In the genomic region with DNA sequence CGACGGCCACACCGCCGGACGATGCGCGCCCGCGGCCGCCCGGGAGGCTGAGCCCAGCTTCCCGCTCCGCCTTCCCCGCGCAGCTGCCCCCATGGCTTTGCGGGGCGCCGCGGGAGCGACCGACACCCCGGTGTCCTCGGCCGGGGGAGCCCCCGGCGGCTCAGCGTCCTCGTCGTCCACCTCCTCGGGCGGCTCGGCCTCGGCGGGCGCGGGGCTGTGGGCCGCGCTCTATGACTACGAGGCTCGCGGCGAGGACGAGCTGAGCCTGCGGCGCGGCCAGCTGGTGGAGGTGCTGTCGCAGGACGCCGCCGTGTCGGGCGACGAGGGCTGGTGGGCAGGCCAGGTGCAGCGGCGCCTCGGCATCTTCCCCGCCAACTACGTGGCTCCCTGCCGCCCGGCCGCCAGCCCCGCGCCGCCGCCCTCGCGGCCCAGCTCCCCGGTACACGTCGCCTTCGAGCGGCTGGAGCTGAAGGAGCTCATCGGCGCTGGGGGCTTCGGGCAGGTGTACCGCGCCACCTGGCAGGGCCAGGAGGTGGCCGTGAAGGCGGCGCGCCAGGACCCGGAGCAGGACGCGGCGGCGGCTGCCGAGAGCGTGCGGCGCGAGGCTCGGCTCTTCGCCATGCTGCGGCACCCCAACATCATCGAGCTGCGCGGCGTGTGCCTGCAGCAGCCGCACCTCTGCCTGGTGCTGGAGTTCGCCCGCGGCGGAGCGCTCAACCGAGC, we compare ENCODE assay signal across 8 cellular contexts. TPM values are rescaled to one million over a fixed set of nuclear protein-coding genes. Genes with fewer than 3 reads are reported as not detected.
A peak's percentile ranks its signal among the peaks of the same experiment; 100 is the strongest.
DNase-seq lines count a peak whose midpoint lies in the region; ATAC-seq and TF ChIP-seq lines count a peak whose summit lies in the region.

No MANE protein-coding gene starts in this region.

- H3K9me3 ChIP-seq in ovary = no peaks in the 10 kb centered on the region

- peak overlapping the region; percentile 43 for H3K4me3 Mint-ChIP-seq in activated CD8-positive, alpha-beta memory T cell treated with anti-CD3 and anti-CD28 coated beads, Interleukin-2, amount 10 ng/mL, durations not matched to agents 7 days and 5 days

- H3K27ac ChIP-seq in ovary = no peak overlapping the region

- peaks cover 8% of the 10 kb centered on the region for H3K4me1 Mint-ChIP-seq in activated CD8-positive, alpha-beta memory T cell treated with anti-CD3 and anti-CD28 coated beads, Interleukin-2, amount 10 ng/mL, durations not matched to agents 7 days and 5 days

- TF ChIP-seq CTCF in GM10248 (IDR thresholded peaks at IDR 0.05; ENCODE audit: control extremely low read depth, extremely low read depth, low read depth, missing control alignments) (no peak), fibroblast of the aortic adventitia (IDR thresholded peaks at IDR 0.05; ENCODE audit: insufficient read depth, low read length) (no peak), ovary (IDR thresholded peaks at IDR 0.05) (no peak)

- no peaks in the 10 kb centered on the region for H3K36me3 ChIP-seq in ovary

- no peak for TF ChIP-seq EP300 in ovary (IDR thresholded peaks at IDR 0.05)

- no peak for TF ChIP-seq POLR2A in ovary (IDR thresholded peaks at IDR 0.05)

- DNase-seq in GM10248 (ENCODE audit: extremely low spot score) (peak; percentile 22), fibroblast of the aortic adventitia (ENCODE audit: low read depth) (no peak), ovary (peak in 3 of 5 donors; percentile 8 to 20 (median 16)), medulla oblongata (ENCODE audit: extremely low spot score) (no peak), putamen (ENCODE audit: low spot score) (no peak)
- no peak for DNase-seq in Jurkat, Clone E6-1 (ENCODE audit: low read depth, low spot score)
- peak; percentile 42 for DNase-seq in activated CD8-positive, alpha-beta memory T cell treated with anti-CD3 and anti-CD28 coated beads, Interleukin-2, amount 10 ng/mL, durations not matched to agents 7 days and 5 days

- intact Hi-C loops in ovary (cut with DNase I) = no loop called here

- peak overlapping the region; percentile 58 for H3K4me3 ChIP-seq in Jurkat, Clone E6-1 (ENCODE audit: low read length)
- H3K4me3 ChIP-seq in fibroblast of the aortic adventitia (ENCODE audit: low read depth, low read length) (peak overlapping the region; percentile 60), ovary (peak overlapping the region; percentile 42)

- 1% methylated on average over 34 to 105 of the region's 105 CpGs for WGBS in ovary, 3 donors

- no peaks in the 10 kb centered on the region for H3K27me3 ChIP-seq in ovary

- H3K36me3 Mint-ChIP-seq in activated CD8-positive, alpha-beta memory T cell treated with anti-CD3 and anti-CD28 coated beads, Interleukin-2, amount 10 ng/mL, durations not matched to agents 7 days and 5 days = peaks cover 1% of the 10 kb centered on the region

- ATAC-seq in GM21717 (IDR thresholded peaks at IDR 0.05; ENCODE audit: unreplicated experiment) = peak; percentile 27
- ATAC-seq in activated CD8-positive, alpha-beta memory T cell treated with anti-CD3 and anti-CD28 coated beads, Interleukin-2, amount 10 ng/mL, durations not matched to agents 7 days and 5 days = peak; percentile 15

- no peaks in the 10 kb centered on the region for H3K9me3 Mint-ChIP-seq in activated CD8-positive, alpha-beta memory T cell treated with anti-CD3 and anti-CD28 coated beads, Interleukin-2, amount 10 ng/mL, durations not matched to agents 7 days and 5 days (ENCODE audit: low read depth)

- H3K27me3 Mint-ChIP-seq in activated CD8-positive, alpha-beta memory T cell treated with anti-CD3 and anti-CD28 coated beads, Interleukin-2, amount 10 ng/mL, durations not matched to agents 7 days and 5 days = peaks cover 20% of the 10 kb centered on the region

- peaks cover 11% of the 10 kb centered on the region for H3K4me1 ChIP-seq in ovary (ENCODE audit: insufficient read depth)

- CTCF ChIA-PET in GM10248 (lab: Yijun Ruan, JAX) = no interaction called here
- CTCF ChIA-PET in activated CD8-positive, alpha-beta memory T cell treated with anti-CD3 and anti-CD28 coated beads, Interleukin-2, amount 10 ng/mL, durations not matched to agents 7 days and 5 days (lab: Charles Lee) = interaction anchor here (0.8 to 1.9 kb wide), 2 partner anchors 23 to 36 kb away, joined by 4 to 8 read pairs; no protein-coding TSS in a partner anchor

- no peak overlapping the region for H3K27ac Mint-ChIP-seq in activated CD8-positive, alpha-beta memory T cell treated with anti-CD3 and anti-CD28 coated beads, Interleukin-2, amount 10 ng/mL, durations not matched to agents 7 days and 5 days

- POLR2A ChIA-PET in GM10248 (lab: Yijun Ruan, JAX) = no interaction called here

RNA-seq across cellular contexts. Expression of gene MAP3K21, which starts 0.6 kb away (rescaled TPM):
- 4.9 TPM for polyA plus RNA-seq in Jurkat, Clone E6-1 (2012; ENCODE audit: insufficient read depth, insufficient read length)
- 1 to 10 TPM; 1.9 to 2.2 TPM for total RNA-seq in activated CD8-positive, alpha-beta memory T cell treated with anti-CD3 and anti-CD28 coated beads, Interleukin-2, amount 10 ng/mL, durations not matched to agents 7 days and 5 days
- total RNA-seq in fibroblast of the aortic adventitia (ENCODE audit: low replicate concordance) = 0.18 and 0.25 TPM in 2 replicates
- 10 to 100 TPM in 1 of 7 donors, 1 to 10 TPM in 6; 1.2 to 21.0 (median 1.8) TPM for total RNA-seq in ovary
- under 1 TPM; 0.52 to 0.87 TPM for polyA plus RNA-seq in ovary

RNA-seq across cellular contexts. Expression of gene PCNX2, which starts 32.6 kb away (rescaled TPM):
- polyA plus RNA-seq in Jurkat, Clone E6-1 (2012; ENCODE audit: insufficient read depth, insufficient read length) = 12.3 TPM
- 10 to 100 TPM; 17.6 to 31.7 TPM for total RNA-seq in activated CD8-positive, alpha-beta memory T cell treated with anti-CD3 and anti-CD28 coated beads, Interleukin-2, amount 10 ng/mL, durations not matched to agents 7 days and 5 days
- total RNA-seq in fibroblast of the aortic adventitia (ENCODE audit: low replicate concordance) (70.7 and 130 TPM in 2 replicates), ovary (10 to 100 TPM; 16.5 to 26.0 (median 19.3) TPM)
- 10 to 100 TPM in 1 of 2 donors, 1 to 10 TPM in 1; 5.7 to 10.9 TPM for polyA plus RNA-seq in ovary

Comparison
In these comparisons a context has a peak if more than half of its experiments do, and no peak if none do; other contexts are left out.
1. DNase-seq: peak in GM10248 (single experiment), activated CD8-positive, alpha-beta memory T cell treated with anti-CD3 and anti-CD28 coated beads, Interleukin-2, amount 10 ng/mL, durations not matched to agents 7 days and 5 days (single experiment) and ovary (3 of 5); none in Jurkat, Clone E6-1 (single experiment), fibroblast of the aortic adventitia (single experiment), medulla oblongata (single experiment) and putamen (single experiment).
2. Peak in every context shown above with its lines, with median percentiles within 50 percentile points of each other: H3K4me3 ChIP-seq.